In genomic region chr10:79404231-79404609, GRCh38 we compare ENCODE assay signal across 1 cellular context.
TF ChIP-seq lines count a peak whose summit lies in the region.

No MANE protein-coding gene starts in this region.

TF ChIP-seq in SK-N-SH, 30 proteins besides CTCF, POLR2A, EP300 and RAD21 (continued from another document):
- TF ChIP-seq ZBTB33 (IDR thresholded peaks at IDR 0.05; ENCODE audit: borderline replicate concordance, low read depth), result no peak
- TF ChIP-seq YY1 (IDR thresholded peaks at IDR 0.05; ENCODE audit: low read depth), result no peak
- no peak for TF ChIP-seq FOXM1 (IDR thresholded peaks at IDR 0.05; ENCODE audit: low read depth)
